ENCODE assay signal across 13 cellular contexts in the genomic region with DNA sequence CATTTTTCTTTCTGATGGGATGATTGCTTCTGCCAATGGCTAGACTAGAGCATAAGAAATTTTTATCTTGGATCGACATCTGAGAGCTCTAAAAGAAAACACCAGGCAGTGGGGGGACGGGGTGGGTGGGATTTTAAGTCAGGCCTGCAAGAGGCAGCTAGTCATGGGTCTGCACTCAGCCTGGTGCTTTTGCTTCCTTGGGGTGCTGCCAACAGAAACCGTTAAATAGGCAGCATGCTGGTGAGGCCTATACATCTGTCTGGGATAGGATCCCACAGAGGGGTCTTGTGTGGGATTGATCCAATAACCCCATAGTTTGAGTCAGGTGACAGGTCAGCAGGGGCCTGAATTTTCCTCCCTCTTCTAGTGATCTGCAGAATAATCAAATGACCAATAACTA. TPM values are rescaled to one million over a fixed set of nuclear protein-coding genes. Genes with fewer than 3 reads are reported as not detected.
DNase-seq lines count a peak whose midpoint lies in the region; FAIRE-seq and TF ChIP-seq lines count a peak whose summit lies in the region.
"Had no signal": no experiment of that assay in that cellular context is flagged by ENCODE, and none has a peak within 500 bp of the region (broad histone marks: within the 10 kb centered on the region; RNA-seq: fewer than 3 reads in every experiment).

No MANE protein-coding gene starts in this region.

- no peak overlapping the region for H3K9ac ChIP-seq in endothelial cell of umbilical vein (replicated peaks; ENCODE audit: extremely low read depth, insufficient read depth, low read length)

- intact Hi-C loops in endothelial cell of umbilical vein (cut with micrococcal nuclease) = loop anchor here (2.0 kb wide), 1 partner anchor 13 kb away; no protein-coding TSS in a partner anchor

- BruUV-seq in endothelial cell of umbilical vein (replicated peaks; lab: Mats Ljungman, UMichigan) = no TSS peak

- dilution Hi-C loops in endothelial cell of umbilical vein (cut with MboI; ENCODE audit: extremely low pct_ligation_motif_present, low sequenced_read_pairs) = no loop called here

- TF ChIP-seq CTCF in endothelial cell of umbilical vein (IDR thresholded peaks at IDR 0.05; ENCODE audit: extremely low read depth in 1 of 2, insufficient read depth in 1 of 2, low read depth in 1 of 2, low read length in 2 of 2) (no peak), osteoblast (IDR thresholded peaks at IDR 0.05; ENCODE audit: extremely low read depth, low read depth, low read length) (no peak)

- no peak for TF ChIP-seq POLR2A in endothelial cell of umbilical vein (IDR thresholded peaks at IDR 0.05; ENCODE audit: low read depth, low read length)

- DNase-seq in M059J (ENCODE audit: low read depth) (peak; percentile 48), endothelial cell of umbilical vein (ENCODE audit: low read depth, low spot score) (no peak), osteoblast (ENCODE audit: insufficient read length, low spot score, missing footprints) (no peak), HPDE6-E6E7 (ENCODE audit: extremely low spot score) (no peak), NCI-H1417 (lab: John Stamatoyannopoulos, UW) (no peak), NCI-H510A treated with DMSO at 0.1 percent for 48 hours (lab: John Stamatoyannopoulos, UW) (no peak), occipital lobe (lab: John Stamatoyannopoulos, UW) (no peak)
- DNase-seq: activated CD4-positive, alpha-beta T cell treated with anti-CD3 and anti-CD28 coated beads for 1 hour; activated gamma-delta T cell; BE2C; NCI-H1930; stimulated activated CD4-positive, alpha-beta T cell treated with anti-CD3 and anti-CD28 coated beads, Interleukin-4, amount 100 ng/mL, for 4 hours had no signal

- H3K79me2 ChIP-seq in ACC112 (ENCODE audit: control insufficient read depth, insufficient read depth, low read length, unreplicated experiment) = peaks cover 18% of the 10 kb centered on the region
- peaks cover 43% of the 10 kb centered on the region for H3K79me2 ChIP-seq in endothelial cell of umbilical vein (ENCODE audit: control insufficient read depth, insufficient read depth, low read length)
- peaks cover 55% of the 10 kb centered on the region for H3K79me2 ChIP-seq in osteoblast (ENCODE audit: insufficient read depth, low read length)

- CTCF ChIA-PET in endothelial cell of umbilical vein (lab: Charles Lee) = interaction anchor here (0.9 to 1.9 kb wide), 7 partner anchors 14 to 86 kb away, joined by 3 to 9 read pairs (median 4); partner anchors contain the start of gene ZNRF1

- H3K4me1 ChIP-seq in ACC112 (ENCODE audit: control insufficient read depth, insufficient read depth, low read length, unreplicated experiment) = peaks cover 33% of the 10 kb centered on the region
- H3K4me1 ChIP-seq in endothelial cell of umbilical vein (ENCODE audit: control insufficient read depth, extremely low read depth, insufficient read depth, low read length) = peaks cover 33% of the 10 kb centered on the region
- peaks cover 43% of the 10 kb centered on the region for H3K4me1 ChIP-seq in osteoblast (ENCODE audit: insufficient read depth, low read length)
- H3K4me1 ChIP-seq: BE2C had no signal

- H3K36me3 ChIP-seq in ACC112 (ENCODE audit: insufficient read depth, low read length) (peaks cover 9% of the 10 kb centered on the region), endothelial cell of umbilical vein (ENCODE audit: control insufficient read depth in 2 of 2, extremely low read depth in 1 of 2, insufficient read depth in 2 of 2, low read length in 2 of 2) (no peaks in the 10 kb centered on the region), osteoblast (ENCODE audit: insufficient read depth, low read length) (peaks cover 3% of the 10 kb centered on the region)
- H3K36me3 ChIP-seq: BE2C had no signal

- POLR2A ChIA-PET in endothelial cell of umbilical vein (lab: Charles Lee) = no interaction called here

- H3K4me2 ChIP-seq in endothelial cell of umbilical vein (ENCODE audit: insufficient read depth, low read length) (peak overlapping the region; percentile 10), osteoblast (ENCODE audit: insufficient read depth, low read length) (peak overlapping the region; percentile 25)

- no peaks in the 10 kb centered on the region for H3K9me1 ChIP-seq in endothelial cell of umbilical vein (replicated peaks; ENCODE audit: control insufficient read depth, extremely low read depth, insufficient read depth, low read length)

- peak overlapping the region; percentile 80 for H3K27ac ChIP-seq in ACC112 (ENCODE audit: low read depth, low read length)
- peak overlapping the region; percentile 68 for H3K27ac ChIP-seq in endothelial cell of umbilical vein (ENCODE audit: insufficient read depth, low read depth, low read length)
- peak overlapping the region; percentile 73 for H3K27ac ChIP-seq in osteoblast (ENCODE audit: low read depth, low read length)

- no peaks in the 10 kb centered on the region for H4K20me1 ChIP-seq in endothelial cell of umbilical vein (replicated peaks; ENCODE audit: control insufficient read depth, extremely low read depth, insufficient read depth, low read length)
- no peaks in the 10 kb centered on the region for H4K20me1 ChIP-seq in osteoblast (ENCODE audit: insufficient read depth, low read length)

- H3K9me3 ChIP-seq in endothelial cell of umbilical vein (replicated peaks; ENCODE audit: control insufficient read depth, insufficient read depth, low read length) (peaks cover 4% of the 10 kb centered on the region), osteoblast (ENCODE audit: low read depth, low read length) (no peaks in the 10 kb centered on the region)
- H3K9me3 ChIP-seq: BE2C had no signal

- H2AFZ ChIP-seq in ACC112 (ENCODE audit: low read length, unreplicated experiment) (peak overlapping the region; percentile 89), endothelial cell of umbilical vein (ENCODE audit: low read depth, low read length) (no peak overlapping the region), osteoblast (ENCODE audit: low read length) (no peak overlapping the region)

- H3K27me3 ChIP-seq in ACC112 (ENCODE audit: insufficient read depth, low read length) = no peaks in the 10 kb centered on the region
- no peaks in the 10 kb centered on the region for H3K27me3 ChIP-seq in endothelial cell of umbilical vein (ENCODE audit: control insufficient read depth in 2 of 2, insufficient read depth in 2 of 2, low read length in 2 of 2)
- H3K27me3 ChIP-seq in osteoblast (ENCODE audit: insufficient read depth, low read length) = no peaks in the 10 kb centered on the region
- H3K27me3 ChIP-seq: BE2C had no signal

- no peak for FAIRE-seq in endothelial cell of umbilical vein (lab: Jason Lieb, UNC)

- no peak overlapping the region for H3K4me3 ChIP-seq in ACC112 (ENCODE audit: low read depth, low read length)
- H3K4me3 ChIP-seq in endothelial cell of umbilical vein (replicated peaks in 1 of 3; ENCODE audit: insufficient read depth in 1 of 3, low read depth in 1 of 3, low read length in 3 of 3) = no peak overlapping the region
- H3K4me3 ChIP-seq in osteoblast (ENCODE audit: insufficient read depth, low read length) = no peak overlapping the region

TF ChIP-seq in endothelial cell of umbilical vein, 7 proteins besides CTCF, POLR2A, EP300 and RAD21:
- TF ChIP-seq MYC (IDR thresholded peaks at IDR 0.05; ENCODE audit: low read depth, low read length) (no peak), FOS (IDR thresholded peaks at IDR 0.05; ENCODE audit: borderline replicate concordance, insufficient read depth, low read length) (no peak), GATA2 (IDR thresholded peaks at IDR 0.05; ENCODE audit: insufficient read depth, insufficient read length, low read depth, low read length) (no peak)

RNA-seq across cellular contexts. Expression of gene ZNRF1, which starts 26.9 kb away (rescaled TPM):
- 13.6 and 19.3 TPM in 2 replicates for total RNA-seq in M059J (2014; rRNA removed; shearing (Covaris generic))
- 33.2 and 34.9 TPM in 2 replicates for total RNA-seq in endothelial cell of umbilical vein
- polyA plus RNA-seq in endothelial cell of umbilical vein = 23.7 and 25.7 TPM in 2 replicates
- polyA plus RNA-seq in endothelial cell of umbilical vein (2011; cell fraction: cytosol; rRNA removed) = 18.1 and 21.5 TPM in 2 replicates
- polyA plus RNA-seq in endothelial cell of umbilical vein (2011; cell fraction: nucleus; rRNA removed) = 33.2 and 38.1 TPM in 2 replicates
- 29.6 and 47.4 TPM in 2 replicates for polyA plus RNA-seq in endothelial cell of umbilical vein (2012)
- 23.4 and 28.6 TPM in 2 replicates for polyA minus RNA-seq in endothelial cell of umbilical vein
- polyA minus RNA-seq in endothelial cell of umbilical vein (2011; cell fraction: cytosol; rRNA and poly(A)+ RNA removed) = 16.1 TPM
- polyA minus RNA-seq in endothelial cell of umbilical vein (2011; cell fraction: nucleus; rRNA and poly(A)+ RNA removed) = 26.0 and 34.1 TPM in 2 replicates
- total RNA-seq in osteoblast = 19.9 and 20.6 TPM in 2 replicates
- total RNA-seq in occipital lobe = 19.5 TPM

RNA-seq across cellular contexts. Expression of gene WDR59, which starts 40.8 kb away (rescaled TPM):
- total RNA-seq in M059J (2014; rRNA removed; shearing (Covaris generic)) = 6.4 and 32.0 TPM in 2 replicates
- total RNA-seq in endothelial cell of umbilical vein (60.0 and 62.2 TPM in 2 replicates), osteoblast (14.8 and 21.5 TPM in 2 replicates), occipital lobe (18.7 TPM)
- polyA plus RNA-seq in endothelial cell of umbilical vein = 51.1 and 51.3 TPM in 2 replicates
- 36.3 TPM in 2 replicates for polyA plus RNA-seq in endothelial cell of umbilical vein (2011; cell fraction: cytosol; rRNA removed)
- 161 and 194 TPM in 2 replicates for polyA plus RNA-seq in endothelial cell of umbilical vein (2011; cell fraction: nucleus; rRNA removed)
- polyA plus RNA-seq in endothelial cell of umbilical vein (2012) = 36.0 and 36.7 TPM in 2 replicates
- 74.0 and 91.3 TPM in 2 replicates for polyA minus RNA-seq in endothelial cell of umbilical vein
- 21.8 TPM for polyA minus RNA-seq in endothelial cell of umbilical vein (2011; cell fraction: cytosol; rRNA and poly(A)+ RNA removed)
- polyA minus RNA-seq in endothelial cell of umbilical vein (2011; cell fraction: nucleus; rRNA and poly(A)+ RNA removed) = 65.9 and 79.0 TPM in 2 replicates
